Comparison of ENCODE assay signal across 10 cellular contexts in the genomic region with DNA sequence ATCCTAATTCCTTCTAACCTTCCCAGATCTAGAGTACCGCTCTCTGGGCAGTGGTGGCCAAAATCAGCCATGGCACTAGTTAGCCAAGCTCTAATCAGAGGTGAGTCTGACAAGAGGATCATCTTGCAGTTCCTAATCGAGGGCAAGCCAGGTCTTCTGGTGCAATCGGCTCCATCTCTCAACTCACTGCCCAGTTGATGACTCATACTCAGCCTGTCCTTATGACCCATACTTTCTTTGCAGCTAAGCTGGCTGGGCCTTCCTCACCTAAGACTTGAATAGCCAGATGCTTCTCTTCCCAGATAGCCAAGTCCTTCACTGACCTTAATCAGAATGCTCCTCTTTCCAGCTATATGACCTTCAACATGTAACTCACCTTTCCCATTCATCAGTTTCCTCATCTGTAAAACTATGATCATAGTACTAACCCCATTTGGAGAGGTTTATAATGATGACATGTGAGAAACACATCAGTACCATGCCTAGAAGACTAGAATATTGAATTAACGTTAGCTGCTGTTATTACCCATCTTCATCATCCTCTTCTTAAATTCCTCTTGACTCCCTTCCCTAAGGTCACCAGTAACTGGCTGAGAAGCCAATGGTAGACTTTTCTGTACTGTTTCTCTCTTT. TPM values are rescaled to one million over a fixed set of nuclear protein-coding genes. Genes with fewer than 3 reads are reported as not detected.
DNase-seq lines count a peak whose midpoint lies in the region; ATAC-seq and TF ChIP-seq lines count a peak whose summit lies in the region.
"Had no signal": no experiment of that assay in that cellular context is flagged by ENCODE, and none has a peak within 500 bp of the region (broad histone marks: within the 10 kb centered on the region; RNA-seq: fewer than 3 reads in every experiment).

No MANE protein-coding gene starts in this region.

- no peaks in the 10 kb centered on the region for H3K9me3 Mint-ChIP-seq in activated naive CD8-positive, alpha-beta T cell treated with anti-CD3 and anti-CD28 coated beads, Interleukin-2, amount 50 U/mL, for 24 hours

- H3K27ac Mint-ChIP-seq in activated naive CD8-positive, alpha-beta T cell treated with anti-CD3 and anti-CD28 coated beads, Interleukin-2, amount 50 U/mL, for 24 hours, result no peak overlapping the region

- H3K4me2 ChIP-seq in SK-N-SH, result 0 out of 2 replicates have a peak overlapping the region, but pooled peaks have one; percentile 26

- peaks cover 25% of the 10 kb centered on the region for H3K36me3 Mint-ChIP-seq in activated naive CD8-positive, alpha-beta T cell treated with anti-CD3 and anti-CD28 coated beads, Interleukin-2, amount 50 U/mL, for 24 hours (ENCODE audit: low read depth)

- H3K36me3 ChIP-seq in SK-N-SH (replicated peaks in 1 of 2; ENCODE audit: control insufficient read depth in 1 of 2, insufficient read depth in 2 of 2, low read length in 1 of 2), result peaks cover 0 to 3% of the 10 kb centered on the region in 2 experiments

- H3K9me2 ChIP-seq in SK-N-SH, result no peaks in the 10 kb centered on the region

- H3K9me3 ChIP-seq in SK-N-SH, result no peaks in the 10 kb centered on the region

- no peaks in the 10 kb centered on the region for H4K20me1 ChIP-seq in SK-N-SH (ENCODE audit: insufficient read depth)

- H3F3A ChIP-seq in SK-N-SH (replicated peaks; ENCODE audit: insufficient read depth), result no peaks in the 10 kb centered on the region

- no peaks in the 10 kb centered on the region for H3K27me3 Mint-ChIP-seq in activated naive CD8-positive, alpha-beta T cell treated with anti-CD3 and anti-CD28 coated beads, Interleukin-2, amount 50 U/mL, for 24 hours

- intact Hi-C loops in sciatic nerve (cut with DNase I), result no loop called here

- ATAC-seq in sciatic nerve, result peak; percentile 78
- no peak for ATAC-seq in activated naive CD8-positive, alpha-beta T cell treated with anti-CD3 and anti-CD28 coated beads, Interleukin-2, amount 50 U/mL, for 24 hours
- ATAC-seq in HG02763 (IDR thresholded peaks at IDR 0.05; ENCODE audit: unreplicated experiment), result no peak

- no peaks in the 10 kb centered on the region for H3K4me1 Mint-ChIP-seq in activated naive CD8-positive, alpha-beta T cell treated with anti-CD3 and anti-CD28 coated beads, Interleukin-2, amount 50 U/mL, for 24 hours

- no peaks in the 10 kb centered on the region for H3K79me2 ChIP-seq in SK-N-SH (ENCODE audit: insufficient read depth)

- H3K27ac ChIP-seq in SK-N-SH (ENCODE audit: low read depth in 2 of 2, low read length in 1 of 2), result peak overlapping the region in 1 of 2 experiments; percentile 10; a peak in 1 of 4 replicates

- H3K27me3 ChIP-seq in SK-N-SH (ENCODE audit: insufficient read depth), result no peaks in the 10 kb centered on the region

- no peak overlapping the region for H3K9ac ChIP-seq in SK-N-SH

- no peak for TF ChIP-seq CTCF in SK-N-SH (IDR thresholded peaks at IDR 0.05)
- TF ChIP-seq CTCF in fibroblast of pulmonary artery (IDR thresholded peaks at IDR 0.05; ENCODE audit: low read length, missing control alignments), result no peak

- peak in 1 of 2 experiments; percentile 18; a peak in 1 of 4 replicates for TF ChIP-seq EP300 in SK-N-SH (IDR thresholded peaks at IDR 0.05; ENCODE audit: borderline replicate concordance in 1 of 2, low read depth in 1 of 2, low read length in 1 of 2)

- TF ChIP-seq RAD21 in SK-N-SH (IDR thresholded peaks at IDR 0.05; ENCODE audit: low read length), result no peak

- CTCF ChIA-PET in SK-N-SH (lab: Yijun Ruan, JAX), result no interaction called here

- H3K4me3 ChIP-seq in SK-N-SH (ENCODE audit: low read depth in 2 of 2, low read length in 1 of 2) (no peak overlapping the region), fibroblast of pulmonary artery (replicated peaks; ENCODE audit: low read depth, low read length) (no peak overlapping the region)

- POLR2A ChIA-PET in SK-N-SH (lab: Yijun Ruan, JAX), result no interaction called here

- H2AFZ ChIP-seq in SK-N-SH (ENCODE audit: low read depth), result no peak overlapping the region

- DNase-seq in H4 (ENCODE audit: low spot score) (peak; percentile 51), SK-N-SH (no peak), fibroblast of pulmonary artery (ENCODE audit: low read depth) (peak; percentile 67), sciatic nerve (ENCODE audit: low spot score) (peak; percentile 65), NCI-H2107 (lab: John Stamatoyannopoulos, UW) (no peak), NCI-H524 (lab: John Stamatoyannopoulos, UW) (no peak)
- no peak for DNase-seq in activated naive CD8-positive, alpha-beta T cell treated with anti-CD3 and anti-CD28 coated beads, Interleukin-2, amount 50 U/mL, for 24 hours
- DNase-seq: activated effector memory CD4-positive, alpha-beta T cell treated with anti-CD3 and anti-CD28 coated beads, Interleukin-2, amount 50 U/mL, for 16 hours; right cardiac atrium had no signal

- peaks cover 0 to 3% of the 10 kb centered on the region in 2 experiments; a peak in 2 of 4 replicates for H3K4me1 ChIP-seq in SK-N-SH (ENCODE audit: control insufficient read depth in 1 of 2, insufficient read depth in 2 of 2, low read depth in 1 of 2, low read length in 1 of 2)

- no peak overlapping the region for H3K4me3 Mint-ChIP-seq in activated naive CD8-positive, alpha-beta T cell treated with anti-CD3 and anti-CD28 coated beads, Interleukin-2, amount 50 U/mL, for 24 hours

- WGBS in SK-N-SH (ENCODE audit: low lambda C conversion rate), result 48% methylated on average over 3 of the region's 4 CpGs

TF ChIP-seq in SK-N-SH, 30 proteins besides CTCF, POLR2A, EP300 and RAD21 (continues in another document):
- TF ChIP-seq FOXJ3 (CRISPR knock-in tag; IDR thresholded peaks at IDR 0.05), result no peak
- TF ChIP-seq NRF1 (IDR thresholded peaks at IDR 0.05; ENCODE audit: low read depth, low read length), result no peak
- TF ChIP-seq SIN3A (IDR thresholded peaks at IDR 0.05; ENCODE audit: borderline replicate concordance, low read depth, low read length), result no peak
- peak; percentile 81 for TF ChIP-seq JUND (IDR thresholded peaks at IDR 0.05)
- no peak for TF ChIP-seq YY1 (IDR thresholded peaks at IDR 0.05; ENCODE audit: low read depth)
- TF ChIP-seq FOXM1 (IDR thresholded peaks at IDR 0.05; ENCODE audit: low read depth), result no peak
- no peak for TF ChIP-seq MEF2A (IDR thresholded peaks at IDR 0.05; ENCODE audit: borderline replicate concordance, low read depth)
- no peak for TF ChIP-seq RCOR1 (IDR thresholded peaks at IDR 0.05; ENCODE audit: low read length)
- no peak for TF ChIP-seq TAF1 (IDR thresholded peaks at IDR 0.05; ENCODE audit: borderline replicate concordance, low read depth, low read length)
- TF ChIP-seq FOSL2 (IDR thresholded peaks at IDR 0.05; ENCODE audit: borderline replicate concordance, low read depth), result peak; percentile 88
- TF ChIP-seq EZH2phosphoT487 (IDR thresholded peaks at IDR 0.05; ENCODE audit: borderline replicate concordance, low read depth), result no peak
- TF ChIP-seq CHD2 (IDR thresholded peaks at IDR 0.05; ENCODE audit: low read length, partially characterized antibody), result no peak
- TF ChIP-seq NFIC (IDR thresholded peaks at IDR 0.05; ENCODE audit: borderline replicate concordance), result 0 out of 2 replicates have a peak, but pooled peaks have one; percentile 13
- TF ChIP-seq, protein P1, sequence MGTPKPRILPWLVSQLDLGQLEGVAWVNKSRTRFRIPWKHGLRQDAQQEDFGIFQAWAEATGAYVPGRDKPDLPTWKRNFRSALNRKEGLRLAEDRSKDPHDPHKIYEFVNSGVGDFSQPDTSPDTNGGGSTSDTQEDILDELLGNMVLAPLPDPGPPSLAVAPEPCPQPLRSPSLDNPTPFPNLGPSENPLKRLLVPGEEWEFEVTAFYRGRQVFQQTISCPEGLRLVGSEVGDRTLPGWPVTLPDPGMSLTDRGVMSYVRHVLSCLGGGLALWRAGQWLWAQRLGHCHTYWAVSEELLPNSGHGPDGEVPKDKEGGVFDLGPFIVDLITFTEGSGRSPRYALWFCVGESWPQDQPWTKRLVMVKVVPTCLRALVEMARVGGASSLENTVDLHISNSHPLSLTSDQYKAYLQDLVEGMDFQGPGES (IDR thresholded peaks at IDR 0.05; ENCODE audit: low read depth, low read length), result no peak
- TF ChIP-seq, protein P2, sequence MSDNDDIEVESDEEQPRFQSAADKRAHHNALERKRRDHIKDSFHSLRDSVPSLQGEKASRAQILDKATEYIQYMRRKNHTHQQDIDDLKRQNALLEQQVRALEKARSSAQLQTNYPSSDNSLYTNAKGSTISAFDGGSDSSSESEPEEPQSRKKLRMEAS (IDR thresholded peaks at IDR 0.05; ENCODE audit: low read depth), result no peak
- TF ChIP-seq SMC3 (IDR thresholded peaks at IDR 0.05; ENCODE audit: low read depth, low read length), result no peak
- TF ChIP-seq, protein P3, sequence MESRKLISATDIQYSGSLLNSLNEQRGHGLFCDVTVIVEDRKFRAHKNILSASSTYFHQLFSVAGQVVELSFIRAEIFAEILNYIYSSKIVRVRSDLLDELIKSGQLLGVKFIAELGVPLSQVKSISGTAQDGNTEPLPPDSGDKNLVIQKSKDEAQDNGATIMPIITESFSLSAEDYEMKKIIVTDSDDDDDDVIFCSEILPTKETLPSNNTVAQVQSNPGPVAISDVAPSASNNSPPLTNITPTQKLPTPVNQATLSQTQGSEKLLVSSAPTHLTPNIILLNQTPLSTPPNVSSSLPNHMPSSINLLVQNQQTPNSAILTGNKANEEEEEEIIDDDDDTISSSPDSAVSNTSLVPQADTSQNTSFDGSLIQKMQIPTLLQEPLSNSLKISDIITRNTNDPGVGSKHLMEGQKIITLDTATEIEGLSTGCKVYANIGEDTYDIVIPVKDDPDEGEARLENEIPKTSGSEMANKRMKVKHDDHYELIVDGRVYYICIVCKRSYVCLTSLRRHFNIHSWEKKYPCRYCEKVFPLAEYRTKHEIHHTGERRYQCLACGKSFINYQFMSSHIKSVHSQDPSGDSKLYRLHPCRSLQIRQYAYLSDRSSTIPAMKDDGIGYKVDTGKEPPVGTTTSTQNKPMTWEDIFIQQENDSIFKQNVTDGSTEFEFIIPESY (IDR thresholded peaks at IDR 0.05; ENCODE audit: borderline replicate concordance, low read depth), result no peak
- TF ChIP-seq, protein P4, sequence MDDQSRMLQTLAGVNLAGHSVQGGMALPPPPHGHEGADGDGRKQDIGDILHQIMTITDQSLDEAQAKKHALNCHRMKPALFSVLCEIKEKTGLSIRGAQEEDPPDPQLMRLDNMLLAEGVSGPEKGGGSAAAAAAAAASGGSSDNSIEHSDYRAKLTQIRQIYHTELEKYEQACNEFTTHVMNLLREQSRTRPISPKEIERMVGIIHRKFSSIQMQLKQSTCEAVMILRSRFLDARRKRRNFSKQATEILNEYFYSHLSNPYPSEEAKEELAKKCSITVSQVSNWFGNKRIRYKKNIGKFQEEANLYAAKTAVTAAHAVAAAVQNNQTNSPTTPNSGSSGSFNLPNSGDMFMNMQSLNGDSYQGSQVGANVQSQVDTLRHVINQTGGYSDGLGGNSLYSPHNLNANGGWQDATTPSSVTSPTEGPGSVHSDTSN (IDR thresholded peaks at IDR 0.05), result peak; percentile 29; the same call in 1 of the 2 replicates

RNA-seq across cellular contexts. Expression of a gene that starts 57.1 kb away (rescaled TPM):
- 46.0 and 65.8 TPM in 2 replicates for total RNA-seq in H4 (2014; rRNA removed; shearing (Covaris generic))
- polyA plus RNA-seq in SK-N-SH (2012; rRNA removed), result 4.0 and 4.5 TPM in 2 replicates
- 4.4 and 4.5 TPM in 2 replicates for polyA plus RNA-seq in SK-N-SH (2012; cell fraction: cytosol; rRNA removed)
- 3.9 and 4.9 TPM in 2 replicates for polyA plus RNA-seq in SK-N-SH (2012; cell fraction: nucleus; rRNA removed)
- 80.6 TPM for total RNA-seq in sciatic nerve

Comparison
In these comparisons a context has a peak if more than half of its experiments do, and no peak if none do; other contexts are left out.
1. DNase-seq: peak in H4 (single experiment), fibroblast of pulmonary artery (single experiment) and sciatic nerve (single experiment); none in SK-N-SH (single experiment), activated naive CD8-positive, alpha-beta T cell treated with anti-CD3 and anti-CD28 coated beads, Interleukin-2, amount 50 U/mL, for 24 hours (single experiment), NCI-H2107 (single experiment) and NCI-H524 (0 of 2).